27 cellular contexts compared by ENCODE assay signal in the genomic region with DNA sequence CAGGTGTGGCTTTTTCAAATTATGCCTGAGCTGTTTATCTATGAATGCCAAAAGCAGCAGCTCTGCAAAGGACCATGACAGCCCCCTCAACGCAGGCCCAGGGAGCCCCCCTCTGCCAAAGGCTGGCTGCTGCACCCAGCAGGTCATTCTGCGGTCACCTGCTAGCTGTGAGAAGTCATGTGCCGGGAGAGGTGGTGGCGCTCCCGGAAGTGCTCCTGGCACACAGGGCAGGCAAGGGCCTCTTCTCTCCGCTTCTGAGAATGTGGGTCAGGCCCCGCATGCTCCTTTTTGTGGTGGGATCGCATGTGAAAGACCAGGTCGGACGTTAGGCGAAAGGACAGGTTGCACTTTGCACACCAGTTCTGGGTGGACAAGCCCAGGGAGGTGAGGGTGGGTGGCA. TPM values are rescaled to one million over a fixed set of nuclear protein-coding genes. Genes with fewer than 3 reads are reported as not detected.
DNase-seq lines count a peak whose midpoint lies in the region; ATAC-seq, FAIRE-seq and TF ChIP-seq lines count a peak whose summit lies in the region.
"Had no signal": no experiment of that assay in that cellular context is flagged by ENCODE, and none has a peak within 500 bp of the region (broad histone marks: within the 10 kb centered on the region; RNA-seq: fewer than 3 reads in every experiment).

No MANE protein-coding gene starts in this region.

- no peak for ATAC-seq in GM18868 (IDR thresholded peaks at IDR 0.05; ENCODE audit: unreplicated experiment)
- ATAC-seq: CD8-positive, alpha-beta T cell had no signal

- H3K36me3 Mint-ChIP-seq in CD14-positive monocyte: no peaks in the 10 kb centered on the region
- H3K36me3 Mint-ChIP-seq: CD8-positive, alpha-beta T cell had no signal

- no peak for TF ChIP-seq EP300 in suprapubic skin (IDR thresholded peaks at IDR 0.05)

- WGBS in suprapubic skin: 91% methylated on average over 7 of the region's 11 CpGs
- WGBS in small intestine, 3 donors: 89 to 94% (median 92%) methylated on average over 11 of the region's 11 CpGs

- no peak for FAIRE-seq in small intestine (lab: Jason Lieb, UNC)
- FAIRE-seq: G401.6, GM12892, GM18507, H1 had no signal

- H3K36me3 ChIP-seq in suprapubic skin: no peaks in the 10 kb centered on the region
- no peaks in the 10 kb centered on the region for H3K36me3 ChIP-seq in small intestine (ENCODE audit: control insufficient read depth in 2 of 2, insufficient read depth in 2 of 2, low read length in 2 of 2)
- H3K36me3 ChIP-seq: Peyer's patch, SJCRH30 had no signal

- no peak overlapping the region for H3K27ac ChIP-seq in coronary artery
- H3K27ac ChIP-seq in suprapubic skin: no peak overlapping the region
- H3K27ac ChIP-seq in small intestine (ENCODE audit: low read depth in 1 of 2, low read length in 1 of 2): no peak overlapping the region
- H3K27ac ChIP-seq: KMS-11, Peyer's patch, SJCRH30 had no signal

- no peak overlapping the region for H3K27ac Mint-ChIP-seq in CD14-positive monocyte
- H3K27ac Mint-ChIP-seq: CD8-positive, alpha-beta T cell had no signal

- H3K4me3 ChIP-seq in coronary artery (no peak overlapping the region), suprapubic skin (no peak overlapping the region), small intestine (ENCODE audit: low read depth in 1 of 2, low read length in 2 of 2) (no peak overlapping the region)
- H3K4me3 ChIP-seq: Peyer's patch, SJCRH30 had no signal

- H3K27me3 ChIP-seq in suprapubic skin (no peaks in the 10 kb centered on the region), small intestine (ENCODE audit: control insufficient read depth in 2 of 2, insufficient read depth in 2 of 2, low read length in 2 of 2) (no peaks in the 10 kb centered on the region)
- H3K27me3 ChIP-seq: Peyer's patch, SJCRH30 had no signal

- no peak overlapping the region for H3K4me3 Mint-ChIP-seq in CD14-positive monocyte
- H3K4me3 Mint-ChIP-seq: CD8-positive, alpha-beta T cell had no signal

- DNase-seq in CD14-positive monocyte (ENCODE audit: low spot score): peak; percentile 22
- DNase-seq in coronary artery (ENCODE audit: low spot score): peak; percentile 49
- peak; percentile 51 for DNase-seq in mesenteric fat pad (ENCODE audit: low spot score)
- DNase-seq in suprapubic skin (ENCODE audit: low spot score in 2 of 2): peak; percentile 37 to 67
- DNase-seq in small intestine: no peak
- no peak for DNase-seq in posterior cingulate gyrus
- DNase-seq: CD8-positive, alpha-beta T cell; DMS153; IMR-90; NCI-H1092 treated with DMSO at 0.1 percent for 48 hours; NCI-H1436 treated with DMSO at 0.1 percent for 48 hours; NCI-H2029; NCI-H2227 treated with DMSO at 0.1 percent for 48 hours; NCI-H510A treated with DMSO at 0.1 percent for 48 hours; NCI-H748 treated with DMSO at 0.1 percent for 48 hours; SJCRH30 had no signal

- no peak for TF ChIP-seq POLR2A in suprapubic skin (IDR thresholded peaks at IDR 0.05)

- H3K27me3 Mint-ChIP-seq in CD14-positive monocyte (ENCODE audit: low read depth in 3 of 3): peaks cover 0 to 3% (median 2%) of the 10 kb centered on the region in 3 donors

- H3K4me1 ChIP-seq in suprapubic skin: no peaks in the 10 kb centered on the region
- peaks cover 0 to 4% of the 10 kb centered on the region in 2 donors for H3K4me1 ChIP-seq in small intestine (ENCODE audit: control insufficient read depth in 2 of 2, insufficient read depth in 1 of 2, low read depth in 1 of 2, low read length in 1 of 2)

- intact Hi-C loops in CD14-positive monocyte (cut with micrococcal nuclease): no loop called here
- intact Hi-C loops in posterior cingulate gyrus (cut with DNase I): no loop called here

- H3K9me3 ChIP-seq in suprapubic skin (no peaks in the 10 kb centered on the region), small intestine (ENCODE audit: control insufficient read depth, low read depth) (no peaks in the 10 kb centered on the region)
- H3K9me3 ChIP-seq: Peyer's patch, SJCRH30 had no signal

- peaks cover under 1% of the 10 kb centered on the region for H3K4me1 Mint-ChIP-seq in CD14-positive monocyte

- no peak for TF ChIP-seq CTCF in CD14-positive monocyte (IDR thresholded peaks at IDR 0.05)
- TF ChIP-seq CTCF in coronary artery (IDR thresholded peaks at IDR 0.05): no peak
- no peak for TF ChIP-seq CTCF in suprapubic skin (IDR thresholded peaks at IDR 0.05)

- H3K9me3 Mint-ChIP-seq in CD14-positive monocyte: no peaks in the 10 kb centered on the region
- H3K9me3 Mint-ChIP-seq: CD8-positive, alpha-beta T cell had no signal

RNA-seq across cellular contexts. Expression of a gene that starts 16.4 kb away (rescaled TPM):
- polyA plus RNA-seq in CD14-positive monocyte: not detected
- 0.10 TPM for total RNA-seq in mesenteric fat pad
- 1 to 10 TPM; 1.0 to 3.9 (median 2.3) TPM for total RNA-seq in suprapubic skin
- polyA plus RNA-seq in small intestine: 10 to 100 TPM in 2 of 3 donors, 1 to 10 TPM in 1; 5.9 to 40.0 (median 18.4) TPM
- total RNA-seq: CD8-positive, alpha-beta T cell had no signal

RNA-seq across cellular contexts. Expression of a gene that starts 19.5 kb away (rescaled TPM):
- not detected for polyA plus RNA-seq in CD14-positive monocyte
- not detected for total RNA-seq in mesenteric fat pad
- total RNA-seq in suprapubic skin: not detected
- polyA plus RNA-seq in small intestine: under 1 TPM in 1 of 3 donors, not detected in 2; 0.01 TPM
- total RNA-seq: A673; CD8-positive, alpha-beta T cell; Daoy; H1; IMR-90; OCI-LY7; Peyer's patch; SJCRH30 had no signal
- polyA plus RNA-seq: BJ, H1, IMR-90 had no signal

RNA-seq across cellular contexts. Expression of a gene that starts 45.4 kb away (rescaled TPM):
- polyA plus RNA-seq in CD14-positive monocyte: not detected
- not detected for total RNA-seq in mesenteric fat pad
- total RNA-seq in suprapubic skin: not detected
- polyA plus RNA-seq in small intestine: not detected
- total RNA-seq: A673; CD8-positive, alpha-beta T cell; Daoy; H1; OCI-LY7; Peyer's patch; SJCRH30 had no signal
- polyA plus RNA-seq: BJ, H1, IMR-90 had no signal

Comparison
In these comparisons a context has a peak if more than half of its experiments do, and no peak if none do; other contexts are left out.
1. DNase-seq: peak in CD14-positive monocyte (single experiment), coronary artery (single experiment), mesenteric fat pad (single experiment) and suprapubic skin (2 of 2); none in small intestine (single experiment) and posterior cingulate gyrus (0 of 10).